1 cellular context compared by ENCODE assay signal in the genomic region with DNA sequence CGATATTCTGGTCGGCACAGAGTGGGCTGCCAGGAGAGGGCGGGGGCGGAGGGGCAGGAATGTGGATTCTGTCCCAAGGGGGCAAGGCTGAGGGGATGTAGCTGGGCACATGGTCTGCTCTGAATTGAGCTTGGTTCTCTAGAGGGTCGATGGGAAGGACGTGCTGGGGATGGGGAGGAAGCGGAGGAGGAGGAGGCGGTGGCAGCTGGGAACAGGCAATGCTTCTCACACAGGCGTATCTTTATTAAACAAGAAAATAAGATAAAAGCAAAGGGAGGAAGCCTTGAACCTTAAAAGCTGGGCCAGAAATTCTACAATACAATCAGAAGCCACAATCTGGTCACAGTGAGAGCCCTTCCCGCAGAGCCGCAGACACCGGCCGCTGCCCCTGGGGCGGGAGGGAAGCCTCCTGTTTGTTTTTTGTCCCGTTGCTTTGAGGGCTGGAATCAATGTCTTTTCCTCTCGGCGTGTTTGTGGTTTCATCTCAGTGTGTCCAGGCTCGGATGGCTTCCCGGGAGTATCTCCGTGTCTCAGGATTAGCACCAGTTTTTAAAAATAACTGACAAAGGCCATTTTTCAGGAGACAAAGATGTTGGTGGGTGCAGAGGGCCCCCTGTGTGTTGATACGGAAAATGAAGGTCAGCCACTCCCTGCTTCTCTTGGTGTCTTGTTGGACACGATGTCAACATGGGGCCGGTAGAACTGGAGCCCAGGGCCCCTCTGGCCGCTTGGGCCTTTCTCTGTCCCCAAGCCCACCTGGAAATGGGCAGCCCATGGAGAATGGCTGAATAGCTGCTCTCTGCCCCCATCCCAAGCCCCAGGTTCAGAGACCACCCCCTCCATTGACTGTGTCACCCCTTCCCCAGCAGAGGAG.
A peak's percentile ranks its signal among the peaks of the same experiment; 100 is the strongest.
TF ChIP-seq lines count a peak whose summit lies in the region.

No MANE protein-coding gene starts in this region.

TF ChIP-seq in HepG2, 621 proteins besides CTCF, POLR2A, EP300 and RAD21 (continues in another document):
- TF ChIP-seq ZNF747 (CRISPR knock-in tag; IDR thresholded peaks at IDR 0.05; ENCODE audit: borderline replicate concordance) (no peak), KLF12 (CRISPR knock-in tag; IDR thresholded peaks at IDR 0.05; ENCODE audit: borderline replicate concordance) (0 out of 2 replicates have a peak, but pooled peaks have one; percentile 34), ZFP37 (CRISPR knock-in tag; IDR thresholded peaks at IDR 0.05; ENCODE audit: borderline replicate concordance) (no peak), ZNF709 (CRISPR knock-in tag; IDR thresholded peaks at IDR 0.05) (no peak), SMARCE1 (IDR thresholded peaks at IDR 0.05; ENCODE audit: borderline replicate concordance) (no peak), ELF3 (CRISPR knock-in tag; IDR thresholded peaks at IDR 0.05) (no peak), ZFP90 (CRISPR knock-in tag; IDR thresholded peaks at IDR 0.05; ENCODE audit: borderline replicate concordance) (0 out of 2 replicates have a peak, but pooled peaks have one; percentile 48), ZNF20 (CRISPR knock-in tag; IDR thresholded peaks at IDR 0.05) (no peak), RXRB (CRISPR knock-in tag; IDR thresholded peaks at IDR 0.05; ENCODE audit: borderline replicate concordance) (no peak), PITX1 (CRISPR knock-in tag; IDR thresholded peaks at IDR 0.05) (no peak), CCAR2 (optimal IDR thresholded peaks at IDR 0.05; ENCODE audit: low read depth, low read length) (no peak), ZNF367 (CRISPR knock-in tag; IDR thresholded peaks at IDR 0.05; ENCODE audit: borderline replicate concordance) (no peak), NR2F6 (IDR thresholded peaks at IDR 0.05) (0 out of 2 replicates have a peak, but pooled peaks have one; percentile 16), NR2F6 (CRISPR knock-in tag; IDR thresholded peaks at IDR 0.05) (0 out of 2 replicates have a peak, but pooled peaks have one; percentile 14), ZNF619 (CRISPR knock-in tag; IDR thresholded peaks at IDR 0.05) (0 out of 2 replicates have a peak, but pooled peaks have one; percentile 15), POLR2AphosphoS5 (IDR thresholded peaks at IDR 0.05; ENCODE audit: low read depth, low read length) (no peak), ATRX (CRISPR knock-in tag; IDR thresholded peaks at IDR 0.05; ENCODE audit: borderline replicate concordance) (no peak), ZSCAN25 (CRISPR knock-in tag; IDR thresholded peaks at IDR 0.05) (peak; percentile 17), NFIB (CRISPR knock-in tag; IDR thresholded peaks at IDR 0.05; ENCODE audit: borderline replicate concordance) (no peak), HNRNPLL (IDR thresholded peaks at IDR 0.05; ENCODE audit: low read depth, low read length, poor library complexity, severe bottlenecking) (no peak), HOXA3 (CRISPR knock-in tag; IDR thresholded peaks at IDR 0.05) (peak; percentile 40; the same call in 1 of the 2 replicates), ZNF878 (CRISPR knock-in tag; IDR thresholded peaks at IDR 0.05) (0 out of 2 replicates have a peak, but pooled peaks have one; percentile 31), ESRRA (CRISPR knock-in tag; IDR thresholded peaks at IDR 0.05; ENCODE audit: low read depth) (no peak), GFI1 (CRISPR knock-in tag; IDR thresholded peaks at IDR 0.05; ENCODE audit: borderline replicate concordance) (no peak), NFE2L1 (CRISPR knock-in tag; IDR thresholded peaks at IDR 0.05; ENCODE audit: borderline replicate concordance) (no peak), ZNF484 (CRISPR knock-in tag; IDR thresholded peaks at IDR 0.05; ENCODE audit: borderline replicate concordance, low read depth) (no peak), SP4 (CRISPR knock-in tag; IDR thresholded peaks at IDR 0.05) (no peak), REXO4 (CRISPR knock-in tag; IDR thresholded peaks at IDR 0.05; ENCODE audit: borderline replicate concordance) (no peak), MTA3 (CRISPR knock-in tag; IDR thresholded peaks at IDR 0.05) (no peak), MEIS2 (CRISPR knock-in tag; IDR thresholded peaks at IDR 0.05) (peak; percentile 57; the same call in 1 of the 2 replicates), ZFP36L2 (CRISPR knock-in tag; IDR thresholded peaks at IDR 0.05) (no peak)
- TF ChIP-seq, protein P1, sequence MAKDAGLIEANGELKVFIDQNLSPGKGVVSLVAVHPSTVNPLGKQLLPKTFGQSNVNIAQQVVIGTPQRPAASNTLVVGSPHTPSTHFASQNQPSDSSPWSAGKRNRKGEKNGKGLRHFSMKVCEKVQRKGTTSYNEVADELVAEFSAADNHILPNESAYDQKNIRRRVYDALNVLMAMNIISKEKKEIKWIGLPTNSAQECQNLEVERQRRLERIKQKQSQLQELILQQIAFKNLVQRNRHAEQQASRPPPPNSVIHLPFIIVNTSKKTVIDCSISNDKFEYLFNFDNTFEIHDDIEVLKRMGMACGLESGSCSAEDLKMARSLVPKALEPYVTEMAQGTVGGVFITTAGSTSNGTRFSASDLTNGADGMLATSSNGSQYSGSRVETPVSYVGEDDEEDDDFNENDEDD (CRISPR knock-in tag; IDR thresholded peaks at IDR 0.05; ENCODE audit: borderline replicate concordance) = 0 out of 2 replicates have a peak, but pooled peaks have one; percentile 8
- TF ChIP-seq, protein P2, sequence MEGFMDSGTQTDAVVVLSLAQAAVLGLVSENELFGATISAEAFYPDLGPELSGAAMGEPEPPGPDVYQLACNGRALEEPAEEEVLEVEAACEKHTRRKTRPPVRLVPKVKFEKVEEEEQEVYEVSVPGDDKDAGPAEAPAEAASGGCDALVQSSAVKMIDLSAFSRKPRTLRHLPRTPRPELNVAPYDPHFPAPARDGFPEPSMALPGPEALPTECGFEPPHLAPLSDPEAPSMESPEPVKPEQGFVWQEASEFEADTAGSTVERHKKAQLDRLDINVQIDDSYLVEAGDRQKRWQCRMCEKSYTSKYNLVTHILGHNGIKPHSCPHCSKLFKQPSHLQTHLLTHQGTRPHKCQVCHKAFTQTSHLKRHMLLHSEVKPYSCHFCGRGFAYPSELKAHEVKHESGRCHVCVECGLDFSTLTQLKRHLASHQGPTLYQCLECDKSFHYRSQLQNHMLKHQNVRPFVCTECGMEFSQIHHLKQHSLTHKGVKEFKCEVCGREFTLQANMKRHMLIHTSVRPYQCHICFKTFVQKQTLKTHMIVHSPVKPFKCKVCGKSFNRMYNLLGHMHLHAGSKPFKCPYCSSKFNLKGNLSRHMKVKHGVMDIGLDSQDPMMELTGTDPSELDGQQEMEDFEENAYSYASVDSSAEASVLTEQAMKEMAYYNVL (CRISPR knock-in tag; IDR thresholded peaks at IDR 0.05; ENCODE audit: borderline replicate concordance) = 0 out of 2 replicates have a peak, but pooled peaks have one; percentile 43
- TF ChIP-seq, protein P3, sequence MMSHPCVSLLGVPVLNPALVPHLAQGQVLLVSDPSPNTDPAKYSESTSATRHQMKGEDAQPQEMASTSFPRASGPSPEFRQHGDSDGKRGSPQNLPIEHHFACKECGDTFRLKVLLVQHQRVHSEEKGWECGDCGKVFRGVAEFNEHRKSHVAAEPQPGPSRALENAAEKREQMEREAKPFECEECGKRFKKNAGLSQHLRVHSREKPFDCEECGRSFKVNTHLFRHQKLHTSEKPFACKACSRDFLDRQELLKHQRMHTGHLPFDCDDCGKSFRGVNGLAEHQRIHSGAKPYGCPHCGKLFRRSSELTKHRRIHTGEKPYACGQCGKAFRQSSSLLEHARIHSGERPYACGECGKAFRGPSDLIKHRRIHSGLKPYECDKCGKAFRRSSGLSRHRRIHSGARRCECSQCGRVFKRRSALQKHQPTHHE (CRISPR knock-in tag; IDR thresholded peaks at IDR 0.05; ENCODE audit: borderline replicate concordance) = no peak
- TF ChIP-seq, protein P4, sequence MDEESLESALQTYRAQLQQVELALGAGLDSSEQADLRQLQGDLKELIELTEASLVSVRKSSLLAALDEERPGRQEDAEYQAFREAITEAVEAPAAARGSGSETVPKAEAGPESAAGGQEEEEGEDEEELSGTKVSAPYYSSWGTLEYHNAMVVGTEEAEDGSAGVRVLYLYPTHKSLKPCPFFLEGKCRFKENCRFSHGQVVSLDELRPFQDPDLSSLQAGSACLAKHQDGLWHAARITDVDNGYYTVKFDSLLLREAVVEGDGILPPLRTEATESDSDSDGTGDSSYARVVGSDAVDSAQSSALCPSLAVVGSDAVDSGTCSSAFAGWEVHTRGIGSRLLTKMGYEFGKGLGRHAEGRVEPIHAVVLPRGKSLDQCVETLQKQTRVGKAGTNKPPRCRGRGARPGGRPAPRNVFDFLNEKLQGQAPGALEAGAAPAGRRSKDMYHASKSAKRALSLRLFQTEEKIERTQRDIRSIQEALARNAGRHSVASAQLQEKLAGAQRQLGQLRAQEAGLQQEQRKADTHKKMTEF (CRISPR knock-in tag; IDR thresholded peaks at IDR 0.05) = peak; percentile 35; the same call in 1 of the 2 replicates
- TF ChIP-seq, protein P5, sequence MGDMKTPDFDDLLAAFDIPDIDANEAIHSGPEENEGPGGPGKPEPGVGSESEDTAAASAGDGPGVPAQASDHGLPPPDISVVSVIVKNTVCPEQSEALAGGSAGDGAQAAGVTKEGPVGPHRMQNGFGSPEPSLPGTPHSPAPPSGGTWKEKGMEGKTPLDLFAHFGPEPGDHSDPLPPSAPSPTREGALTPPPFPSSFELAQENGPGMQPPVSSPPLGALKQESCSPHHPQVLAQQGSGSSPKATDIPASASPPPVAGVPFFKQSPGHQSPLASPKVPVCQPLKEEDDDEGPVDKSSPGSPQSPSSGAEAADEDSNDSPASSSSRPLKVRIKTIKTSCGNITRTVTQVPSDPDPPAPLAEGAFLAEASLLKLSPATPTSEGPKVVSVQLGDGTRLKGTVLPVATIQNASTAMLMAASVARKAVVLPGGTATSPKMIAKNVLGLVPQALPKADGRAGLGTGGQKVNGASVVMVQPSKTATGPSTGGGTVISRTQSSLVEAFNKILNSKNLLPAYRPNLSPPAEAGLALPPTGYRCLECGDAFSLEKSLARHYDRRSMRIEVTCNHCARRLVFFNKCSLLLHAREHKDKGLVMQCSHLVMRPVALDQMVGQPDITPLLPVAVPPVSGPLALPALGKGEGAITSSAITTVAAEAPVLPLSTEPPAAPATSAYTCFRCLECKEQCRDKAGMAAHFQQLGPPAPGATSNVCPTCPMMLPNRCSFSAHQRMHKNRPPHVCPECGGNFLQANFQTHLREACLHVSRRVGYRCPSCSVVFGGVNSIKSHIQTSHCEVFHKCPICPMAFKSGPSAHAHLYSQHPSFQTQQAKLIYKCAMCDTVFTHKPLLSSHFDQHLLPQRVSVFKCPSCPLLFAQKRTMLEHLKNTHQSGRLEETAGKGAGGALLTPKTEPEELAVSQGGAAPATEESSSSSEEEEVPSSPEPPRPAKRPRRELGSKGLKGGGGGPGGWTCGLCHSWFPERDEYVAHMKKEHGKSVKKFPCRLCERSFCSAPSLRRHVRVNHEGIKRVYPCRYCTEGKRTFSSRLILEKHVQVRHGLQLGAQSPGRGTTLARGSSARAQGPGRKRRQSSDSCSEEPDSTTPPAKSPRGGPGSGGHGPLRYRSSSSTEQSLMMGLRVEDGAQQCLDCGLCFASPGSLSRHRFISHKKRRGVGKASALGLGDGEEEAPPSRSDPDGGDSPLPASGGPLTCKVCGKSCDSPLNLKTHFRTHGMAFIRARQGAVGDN (CRISPR knock-in tag; IDR thresholded peaks at IDR 0.05) = peak; percentile 35
- TF ChIP-seq, protein P6, sequence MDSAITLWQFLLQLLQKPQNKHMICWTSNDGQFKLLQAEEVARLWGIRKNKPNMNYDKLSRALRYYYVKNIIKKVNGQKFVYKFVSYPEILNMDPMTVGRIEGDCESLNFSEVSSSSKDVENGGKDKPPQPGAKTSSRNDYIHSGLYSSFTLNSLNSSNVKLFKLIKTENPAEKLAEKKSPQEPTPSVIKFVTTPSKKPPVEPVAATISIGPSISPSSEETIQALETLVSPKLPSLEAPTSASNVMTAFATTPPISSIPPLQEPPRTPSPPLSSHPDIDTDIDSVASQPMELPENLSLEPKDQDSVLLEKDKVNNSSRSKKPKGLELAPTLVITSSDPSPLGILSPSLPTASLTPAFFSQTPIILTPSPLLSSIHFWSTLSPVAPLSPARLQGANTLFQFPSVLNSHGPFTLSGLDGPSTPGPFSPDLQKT (CRISPR knock-in tag; IDR thresholded peaks at IDR 0.05; ENCODE audit: borderline replicate concordance) = no peak
- TF ChIP-seq, protein P7, sequence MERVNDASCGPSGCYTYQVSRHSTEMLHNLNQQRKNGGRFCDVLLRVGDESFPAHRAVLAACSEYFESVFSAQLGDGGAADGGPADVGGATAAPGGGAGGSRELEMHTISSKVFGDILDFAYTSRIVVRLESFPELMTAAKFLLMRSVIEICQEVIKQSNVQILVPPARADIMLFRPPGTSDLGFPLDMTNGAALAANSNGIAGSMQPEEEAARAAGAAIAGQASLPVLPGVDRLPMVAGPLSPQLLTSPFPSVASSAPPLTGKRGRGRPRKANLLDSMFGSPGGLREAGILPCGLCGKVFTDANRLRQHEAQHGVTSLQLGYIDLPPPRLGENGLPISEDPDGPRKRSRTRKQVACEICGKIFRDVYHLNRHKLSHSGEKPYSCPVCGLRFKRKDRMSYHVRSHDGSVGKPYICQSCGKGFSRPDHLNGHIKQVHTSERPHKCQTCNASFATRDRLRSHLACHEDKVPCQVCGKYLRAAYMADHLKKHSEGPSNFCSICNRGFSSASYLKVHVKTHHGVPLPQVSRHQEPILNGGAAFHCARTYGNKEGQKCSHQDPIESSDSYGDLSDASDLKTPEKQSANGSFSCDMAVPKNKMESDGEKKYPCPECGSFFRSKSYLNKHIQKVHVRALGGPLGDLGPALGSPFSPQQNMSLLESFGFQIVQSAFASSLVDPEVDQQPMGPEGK (CRISPR knock-in tag; IDR thresholded peaks at IDR 0.05) = no peak; the same call in none of the 2 replicates
- TF ChIP-seq, protein P8, sequence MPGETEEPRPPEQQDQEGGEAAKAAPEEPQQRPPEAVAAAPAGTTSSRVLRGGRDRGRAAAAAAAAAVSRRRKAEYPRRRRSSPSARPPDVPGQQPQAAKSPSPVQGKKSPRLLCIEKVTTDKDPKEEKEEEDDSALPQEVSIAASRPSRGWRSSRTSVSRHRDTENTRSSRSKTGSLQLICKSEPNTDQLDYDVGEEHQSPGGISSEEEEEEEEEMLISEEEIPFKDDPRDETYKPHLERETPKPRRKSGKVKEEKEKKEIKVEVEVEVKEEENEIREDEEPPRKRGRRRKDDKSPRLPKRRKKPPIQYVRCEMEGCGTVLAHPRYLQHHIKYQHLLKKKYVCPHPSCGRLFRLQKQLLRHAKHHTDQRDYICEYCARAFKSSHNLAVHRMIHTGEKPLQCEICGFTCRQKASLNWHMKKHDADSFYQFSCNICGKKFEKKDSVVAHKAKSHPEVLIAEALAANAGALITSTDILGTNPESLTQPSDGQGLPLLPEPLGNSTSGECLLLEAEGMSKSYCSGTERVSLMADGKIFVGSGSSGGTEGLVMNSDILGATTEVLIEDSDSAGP (CRISPR knock-in tag; IDR thresholded peaks at IDR 0.05; ENCODE audit: borderline replicate concordance) = peak; percentile 65; the same call in 1 of the 2 replicates
- TF ChIP-seq, protein P9, sequence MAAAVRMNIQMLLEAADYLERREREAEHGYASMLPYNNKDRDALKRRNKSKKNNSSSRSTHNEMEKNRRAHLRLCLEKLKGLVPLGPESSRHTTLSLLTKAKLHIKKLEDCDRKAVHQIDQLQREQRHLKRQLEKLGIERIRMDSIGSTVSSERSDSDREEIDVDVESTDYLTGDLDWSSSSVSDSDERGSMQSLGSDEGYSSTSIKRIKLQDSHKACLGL (CRISPR knock-in tag; IDR thresholded peaks at IDR 0.05) = 0 out of 2 replicates have a peak, but pooled peaks have one; percentile 14
- TF ChIP-seq, protein P10, sequence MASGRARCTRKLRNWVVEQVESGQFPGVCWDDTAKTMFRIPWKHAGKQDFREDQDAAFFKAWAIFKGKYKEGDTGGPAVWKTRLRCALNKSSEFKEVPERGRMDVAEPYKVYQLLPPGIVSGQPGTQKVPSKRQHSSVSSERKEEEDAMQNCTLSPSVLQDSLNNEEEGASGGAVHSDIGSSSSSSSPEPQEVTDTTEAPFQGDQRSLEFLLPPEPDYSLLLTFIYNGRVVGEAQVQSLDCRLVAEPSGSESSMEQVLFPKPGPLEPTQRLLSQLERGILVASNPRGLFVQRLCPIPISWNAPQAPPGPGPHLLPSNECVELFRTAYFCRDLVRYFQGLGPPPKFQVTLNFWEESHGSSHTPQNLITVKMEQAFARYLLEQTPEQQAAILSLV (CRISPR knock-in tag; IDR thresholded peaks at IDR 0.05; ENCODE audit: borderline replicate concordance) = no peak
